Comparison of ENCODE assay signal across 9 cellular contexts in genomic region chr10:104291439-104291951, GRCh38. TPM values are rescaled to one million over a fixed set of nuclear protein-coding genes. Genes with fewer than 3 reads are reported as not detected.
DNase-seq lines count a peak whose midpoint lies in the region; ATAC-seq, FAIRE-seq and TF ChIP-seq lines count a peak whose summit lies in the region.
"Had no signal": no experiment of that assay in that cellular context is flagged by ENCODE, and none has a peak within 500 bp of the region (broad histone marks: within the 10 kb centered on the region; RNA-seq: fewer than 3 reads in every experiment).

No MANE protein-coding gene starts in this region.

- peak overlapping the region; percentile 83 for H2AFZ ChIP-seq in HepG2 (ENCODE audit: low read length)

- no TSS peak for BruUV-seq in HepG2 (replicated peaks; lab: Mats Ljungman, UMichigan)

- no peaks in the 10 kb centered on the region for H3K36me3 ChIP-seq in BJ (ENCODE audit: control insufficient read depth, insufficient read depth, low read length)
- H3K36me3 ChIP-seq in HepG2 (replicated peaks in 1 of 2; ENCODE audit: control insufficient read depth in 1 of 2, insufficient read depth in 2 of 2, low read length in 2 of 2) = no peaks in the 10 kb centered on the region

- in situ Hi-C loops in HepG2 (cut with HindIII; ENCODE audit: extremely low pct_ligation_motif_present, low pct_unique_long_range_greater_than_20kb) = no loop called here

- peak; percentile 34 for FAIRE-seq in HepG2 (lab: Jason Lieb, UNC)

- no peak overlapping the region for H3K4me3 Mint-ChIP-seq in chondrocyte (ENCODE audit: unreplicated experiment)

- TF ChIP-seq POLR2A in HepG2 (IDR thresholded peaks at IDR 0.05; ENCODE audit: insufficient read depth in 1 of 2, low read depth in 2 of 2, low read length in 2 of 2) = no peak

- intact Hi-C loops in HepG2 (cut with micrococcal nuclease; ENCODE audit: unreplicated experiment) = loop anchor here (1.0 kb wide), 1 partner anchor 59 kb away; no protein-coding TSS in a partner anchor

- 0 out of 4 replicates have a peak, but pooled peaks of 1 of the 2 experiments have one; percentile 6 for TF ChIP-seq EP300 in HepG2 (IDR thresholded peaks at IDR 0.05; ENCODE audit: low read depth in 2 of 2, low read length in 2 of 2)
- no peak for TF ChIP-seq EP300 in HepG2 (CRISPR knock-in tag; IDR thresholded peaks at IDR 0.05; ENCODE audit: borderline replicate concordance)

- H3K27me3 ChIP-seq in BJ (ENCODE audit: control insufficient read depth, insufficient read depth, low read length) (no peaks in the 10 kb centered on the region), HepG2 (ENCODE audit: control insufficient read depth in 1 of 2, insufficient read depth in 2 of 2, low read length in 2 of 2) (peaks cover 0 to 11% of the 10 kb centered on the region in 2 experiments; a peak in 2 of 5 replicates)

- H3K9me3 Mint-ChIP-seq in chondrocyte (ENCODE audit: low read depth) = no peaks in the 10 kb centered on the region

- peaks cover 19% of the 10 kb centered on the region for H3K4me1 Mint-ChIP-seq in chondrocyte (ENCODE audit: low read depth)

- CTCF ChIA-PET in BJ (lab: Yijun Ruan, JAX) = interaction anchor here (0.5 to 12.9 kb wide), 24 partner anchors 9 to 331 kb away, joined by 3 to 259 read pairs (median 7); partner anchors contain the start of genes CFAP58 and ITPRIP
- CTCF ChIA-PET in HepG2 (lab: Yijun Ruan, JAX; ENCODE audit: low intra/inter-chr PET ratio, low total read pairs) = interaction anchor here (0.8 to 3.4 kb wide), 8 partner anchors 11 to 289 kb away, joined by 4 to 42 read pairs (median 6); partner anchors contain the start of gene CFAP58

- no peaks in the 10 kb centered on the region for H3K9me3 ChIP-seq in HepG2 (ENCODE audit: low read length)

- H3K4me1 ChIP-seq in HepG2 (ENCODE audit: insufficient read depth, low read length) = peaks cover 49% of the 10 kb centered on the region

- TF ChIP-seq CTCF in BJ (IDR thresholded peaks at IDR 0.05; ENCODE audit: insufficient read depth, low read depth, low read length) (peak; percentile 100), chondrocyte (IDR thresholded peaks at IDR 0.05) (peak; percentile 99), HepG2 (CRISPR knock-in tag; IDR thresholded peaks at IDR 0.05) (peak; percentile 98)

- DNase-seq in BJ (ENCODE audit: low read depth) (no peak), NCI-H345 (lab: John Stamatoyannopoulos, UW) (peak; percentile 85), chondrocyte (ENCODE audit: low spot score) (peak; percentile 94), HepG2 (ENCODE audit: low spot score) (peak; percentile 78)
- DNase-seq in activated CD4-positive, alpha-beta T cell treated with anti-CD3 and anti-CD28 coated beads for 24 hours (ENCODE audit: low read depth in 2 of 2) = peak; percentile 86 to 87
- peak; percentile 75 to 83 (median 77) for DNase-seq in stimulated activated CD4-positive, alpha-beta T cell treated with anti-CD3 and anti-CD28 coated beads, TNF-alpha, amount 100 ng/mL, for 24 hours (ENCODE audit: low read depth in 3 of 3)

- no peaks in the 10 kb centered on the region for H4K20me1 ChIP-seq in HepG2 (ENCODE audit: insufficient read depth, low read length)

- POLR2A ChIA-PET in BJ (lab: Charles Lee) = no interaction called here
- POLR2A ChIA-PET in HepG2 (lab: Yijun Ruan, JAX) = no interaction called here

- peak; percentile 89 for TF ChIP-seq RAD21 in HepG2 (CRISPR knock-in tag; IDR thresholded peaks at IDR 0.05)

- no peaks in the 10 kb centered on the region for H3K79me2 ChIP-seq in HepG2 (ENCODE audit: insufficient read depth, low read length)

- peaks cover 27% of the 10 kb centered on the region for H3K27me3 Mint-ChIP-seq in chondrocyte (ENCODE audit: low read depth)

- H3K36me3 Mint-ChIP-seq in chondrocyte (ENCODE audit: low read depth) = no peaks in the 10 kb centered on the region

- H3K4me3 ChIP-seq in BJ (ENCODE audit: low read depth, low read length) = no peak overlapping the region
- peak overlapping the region in 2 of 3 experiments; percentile 15 to 31; a peak in 2 of 6 replicates for H3K4me3 ChIP-seq in HepG2 (replicated peaks in 1 of 3; ENCODE audit: insufficient read depth in 1 of 3, low read depth in 2 of 3, low read length in 3 of 3)

- ATAC-seq in GM19035 (IDR thresholded peaks at IDR 0.05; ENCODE audit: unreplicated experiment) (peak; percentile 99), HG03175 (IDR thresholded peaks at IDR 0.05; ENCODE audit: unreplicated experiment) (peak; percentile 99), HepG2 (peak; percentile 82)

- WGBS in HepG2 (ENCODE audit: low lambda C conversion rate) = 0% methylated on average over 5 of the region's 26 CpGs

- H3K27ac Mint-ChIP-seq in chondrocyte (ENCODE audit: unreplicated experiment) = no peak overlapping the region

- peak overlapping the region; percentile 47; the same call in 1 of the 2 replicates for H3K9ac ChIP-seq in HepG2 (ENCODE audit: insufficient read depth, low read depth, low read length)

- peak overlapping the region; percentile 86 for H3K4me2 ChIP-seq in HepG2 (ENCODE audit: low read depth, low read length)

- H3K27ac ChIP-seq in HepG2 (ENCODE audit: extremely low read length, insufficient read depth, low read length) = no peak overlapping the region

RNA-seq across cellular contexts. Expression of gene GSTO2, which starts 22.5 kb away (rescaled TPM):
- polyA plus RNA-seq in BJ (2011; rRNA removed) (4.9 and 7.0 TPM in 2 replicates), HepG2 (2011; rRNA removed) (5.8 and 7.9 TPM in 2 replicates)
- polyA minus RNA-seq in BJ (2011; rRNA and poly(A)+ RNA removed) = 2.5 and 2.9 TPM in 2 replicates
- total RNA-seq in chondrocyte (0.28 to 0.73 TPM (median 0.32 TPM) in 3 replicates), HepG2 (2016; rRNA removed; fragmentation: Illumina TruSeq; extraction: Trizol) (2.1 and 3.4 TPM in 2 replicates)
- total RNA-seq in HepG2 (2016; cell fraction: cytosol; rRNA removed; fragmentation: Illumina TruSeq; extraction: Trizol; ENCODE audit: low read depth) = 0.61 and 0.97 TPM in 2 replicates
- 1.9 and 2.5 TPM in 2 replicates for total RNA-seq in HepG2 (2016; cell fraction: insoluble cytoplasmic fraction; rRNA removed; fragmentation: Illumina TruSeq; extraction: Trizol)
- 1.3 and 2.6 TPM in 2 replicates for total RNA-seq in HepG2 (2016; cell fraction: membrane; rRNA removed; fragmentation: Illumina TruSeq; extraction: Trizol)
- total RNA-seq in HepG2 (2016; cell fraction: nucleus; rRNA removed; fragmentation: Illumina TruSeq; extraction: Trizol) = 2.4 and 3.2 TPM in 2 replicates
- polyA plus RNA-seq in HepG2 (2011; cell fraction: cytosol; rRNA removed) = 5.4 TPM in 2 replicates
- polyA plus RNA-seq in HepG2 (2011; cell fraction: nucleus; rRNA removed) = 3.2 and 4.7 TPM in 2 replicates
- 2.1 and 4.2 TPM in 2 replicates for polyA plus RNA-seq in HepG2 (2012)
- polyA plus RNA-seq in HepG2 (2016; cell fraction: cytosol; fragmentation: Illumina TruSeq; extraction: Trizol; ENCODE audit: low read depth) = 1.1 and 1.5 TPM in 2 replicates
- 1.4 and 1.8 TPM in 2 replicates for polyA plus RNA-seq in HepG2 (2016; cell fraction: insoluble cytoplasmic fraction; fragmentation: Illumina TruSeq; extraction: Trizol; ENCODE audit: low read depth)
- polyA plus RNA-seq in HepG2 (2016; cell fraction: membrane; fragmentation: Illumina TruSeq; extraction: Trizol; ENCODE audit: low read depth) = 1.1 and 1.6 TPM in 2 replicates
- polyA plus RNA-seq in HepG2 (2016; cell fraction: nucleus; fragmentation: Illumina TruSeq; extraction: Trizol; ENCODE audit: insufficient read depth, low read depth) = 1.4 and 2.0 TPM in 2 replicates
- 4.8 and 5.9 TPM in 2 replicates for polyA minus RNA-seq in HepG2 (2011; rRNA and poly(A)+ RNA removed; ENCODE audit: low replicate concordance)
- 0.99 and 3.0 TPM in 2 replicates for polyA minus RNA-seq in HepG2 (2011; cell fraction: cytosol; rRNA and poly(A)+ RNA removed)
- 5.6 and 8.6 TPM in 2 replicates for polyA minus RNA-seq in HepG2 (2011; cell fraction: nucleus; rRNA and poly(A)+ RNA removed)

RNA-seq across cellular contexts. Expression of gene GSTO1, which starts 36.8 kb away (rescaled TPM):
- polyA plus RNA-seq in BJ (2011; rRNA removed) (79.3 and 149 TPM in 2 replicates), HepG2 (2011; rRNA removed) (152 and 228 TPM in 2 replicates)
- polyA minus RNA-seq in BJ (2011; rRNA and poly(A)+ RNA removed) = 29.9 and 36.8 TPM in 2 replicates
- total RNA-seq in chondrocyte (57.0 to 78.2 TPM (median 61.8 TPM) in 3 replicates), HepG2 (2016; rRNA removed; fragmentation: Illumina TruSeq; extraction: Trizol) (300 and 418 TPM in 2 replicates)
- total RNA-seq in HepG2 (2016; cell fraction: cytosol; rRNA removed; fragmentation: Illumina TruSeq; extraction: Trizol; ENCODE audit: low read depth) = 151 and 179 TPM in 2 replicates
- total RNA-seq in HepG2 (2016; cell fraction: insoluble cytoplasmic fraction; rRNA removed; fragmentation: Illumina TruSeq; extraction: Trizol) = 301 and 437 TPM in 2 replicates
- total RNA-seq in HepG2 (2016; cell fraction: membrane; rRNA removed; fragmentation: Illumina TruSeq; extraction: Trizol) = 192 and 211 TPM in 2 replicates
- 110 and 113 TPM in 2 replicates for total RNA-seq in HepG2 (2016; cell fraction: nucleus; rRNA removed; fragmentation: Illumina TruSeq; extraction: Trizol)
- 147 and 153 TPM in 2 replicates for polyA plus RNA-seq in HepG2 (2011; cell fraction: cytosol; rRNA removed)
- polyA plus RNA-seq in HepG2 (2011; cell fraction: nucleus; rRNA removed) = 37.4 and 37.5 TPM in 2 replicates
- polyA plus RNA-seq in HepG2 (2012) = 165 and 247 TPM in 2 replicates
- 177 and 202 TPM in 2 replicates for polyA plus RNA-seq in HepG2 (2016; cell fraction: cytosol; fragmentation: Illumina TruSeq; extraction: Trizol; ENCODE audit: low read depth)
- 365 and 402 TPM in 2 replicates for polyA plus RNA-seq in HepG2 (2016; cell fraction: insoluble cytoplasmic fraction; fragmentation: Illumina TruSeq; extraction: Trizol; ENCODE audit: low read depth)
- 152 and 182 TPM in 2 replicates for polyA plus RNA-seq in HepG2 (2016; cell fraction: membrane; fragmentation: Illumina TruSeq; extraction: Trizol; ENCODE audit: low read depth)
- 148 and 165 TPM in 2 replicates for polyA plus RNA-seq in HepG2 (2016; cell fraction: nucleus; fragmentation: Illumina TruSeq; extraction: Trizol; ENCODE audit: insufficient read depth, low read depth)
- polyA minus RNA-seq in HepG2 (2011; rRNA and poly(A)+ RNA removed; ENCODE audit: low replicate concordance) = 30.9 and 42.9 TPM in 2 replicates
- 56.1 and 62.9 TPM in 2 replicates for polyA minus RNA-seq in HepG2 (2011; cell fraction: cytosol; rRNA and poly(A)+ RNA removed)
- polyA minus RNA-seq in HepG2 (2011; cell fraction: nucleus; rRNA and poly(A)+ RNA removed) = 58.7 and 65.3 TPM in 2 replicates

RNA-seq across cellular contexts. Expression of gene ITPRIP, which starts 46.8 kb away (rescaled TPM):
- polyA plus RNA-seq in BJ (2011; rRNA removed) (24.4 and 33.6 TPM in 2 replicates), HepG2 (2011; rRNA removed) (2.8 and 3.0 TPM in 2 replicates)
- 25.3 and 28.0 TPM in 2 replicates for polyA minus RNA-seq in BJ (2011; rRNA and poly(A)+ RNA removed)
- total RNA-seq in chondrocyte (10.3 to 14.5 TPM (median 14.1 TPM) in 3 replicates), HepG2 (2016; rRNA removed; fragmentation: Illumina TruSeq; extraction: Trizol) (0.58 and 1.00 TPM in 2 replicates)
- 0.09 and 0.10 TPM in 2 replicates for total RNA-seq in HepG2 (2016; cell fraction: cytosol; rRNA removed; fragmentation: Illumina TruSeq; extraction: Trizol; ENCODE audit: low read depth)
- total RNA-seq in HepG2 (2016; cell fraction: insoluble cytoplasmic fraction; rRNA removed; fragmentation: Illumina TruSeq; extraction: Trizol) = 0.55 and 1.0 TPM in 2 replicates
- total RNA-seq in HepG2 (2016; cell fraction: membrane; rRNA removed; fragmentation: Illumina TruSeq; extraction: Trizol) = 0.38 and 0.53 TPM in 2 replicates
- total RNA-seq in HepG2 (2016; cell fraction: nucleus; rRNA removed; fragmentation: Illumina TruSeq; extraction: Trizol) = 1.4 and 2.2 TPM in 2 replicates
- 2.7 and 3.0 TPM in 2 replicates for polyA plus RNA-seq in HepG2 (2011; cell fraction: cytosol; rRNA removed)
- 4.0 and 5.2 TPM in 2 replicates for polyA plus RNA-seq in HepG2 (2011; cell fraction: nucleus; rRNA removed)
- polyA plus RNA-seq in HepG2 (2012) = 1.5 and 2.5 TPM in 2 replicates
- 0.14 and 0.15 TPM in 2 replicates for polyA plus RNA-seq in HepG2 (2016; cell fraction: cytosol; fragmentation: Illumina TruSeq; extraction: Trizol; ENCODE audit: low read depth)
- 0.71 and 1.0 TPM in 2 replicates for polyA plus RNA-seq in HepG2 (2016; cell fraction: insoluble cytoplasmic fraction; fragmentation: Illumina TruSeq; extraction: Trizol; ENCODE audit: low read depth)
- 0.26 and 0.37 TPM in 2 replicates for polyA plus RNA-seq in HepG2 (2016; cell fraction: membrane; fragmentation: Illumina TruSeq; extraction: Trizol; ENCODE audit: low read depth)
- 3.0 and 3.4 TPM in 2 replicates for polyA plus RNA-seq in HepG2 (2016; cell fraction: nucleus; fragmentation: Illumina TruSeq; extraction: Trizol; ENCODE audit: insufficient read depth, low read depth)
- 12.8 and 29.6 TPM in 2 replicates for polyA minus RNA-seq in HepG2 (2011; rRNA and poly(A)+ RNA removed; ENCODE audit: low replicate concordance)
- polyA minus RNA-seq in HepG2 (2011; cell fraction: cytosol; rRNA and poly(A)+ RNA removed) = 3.2 and 4.6 TPM in 2 replicates
- polyA minus RNA-seq in HepG2 (2011; cell fraction: nucleus; rRNA and poly(A)+ RNA removed) = 9.7 and 10.7 TPM in 2 replicates

RNA-seq across cellular contexts. Expression of gene CFAP43, which starts 59.3 kb away (rescaled TPM):
- polyA plus RNA-seq in BJ (2011; rRNA removed) = 0.05 and 0.11 TPM in 2 replicates
- polyA minus RNA-seq in BJ (2011; rRNA and poly(A)+ RNA removed) = 0.15 TPM in 1 of 2 replicates, not detected in the other
- 0.15 to 0.17 TPM in 2 of 3 replicates, not detected in the other for total RNA-seq in chondrocyte
- 0.24 and 0.46 TPM in 2 replicates for total RNA-seq in HepG2 (2016; rRNA removed; fragmentation: Illumina TruSeq; extraction: Trizol)
- total RNA-seq in HepG2 (2016; cell fraction: cytosol; rRNA removed; fragmentation: Illumina TruSeq; extraction: Trizol; ENCODE audit: low read depth) = 0.40 and 0.53 TPM in 2 replicates
- 0.65 and 0.67 TPM in 2 replicates for total RNA-seq in HepG2 (2016; cell fraction: insoluble cytoplasmic fraction; rRNA removed; fragmentation: Illumina TruSeq; extraction: Trizol)
- total RNA-seq in HepG2 (2016; cell fraction: membrane; rRNA removed; fragmentation: Illumina TruSeq; extraction: Trizol) = 0.43 and 0.65 TPM in 2 replicates
- total RNA-seq in HepG2 (2016; cell fraction: nucleus; rRNA removed; fragmentation: Illumina TruSeq; extraction: Trizol) = 0.69 and 1.0 TPM in 2 replicates
- 0.16 and 0.38 TPM in 2 replicates for polyA plus RNA-seq in HepG2 (2011; rRNA removed)
- 0.13 and 0.18 TPM in 2 replicates for polyA plus RNA-seq in HepG2 (2011; cell fraction: cytosol; rRNA removed)
- polyA plus RNA-seq in HepG2 (2011; cell fraction: nucleus; rRNA removed) = 0.45 and 0.83 TPM in 2 replicates
- polyA plus RNA-seq in HepG2 (2012) = 0.17 and 0.30 TPM in 2 replicates
- polyA plus RNA-seq in HepG2 (2016; cell fraction: cytosol; fragmentation: Illumina TruSeq; extraction: Trizol; ENCODE audit: low read depth) = 0.80 and 0.89 TPM in 2 replicates
- 0.76 and 0.78 TPM in 2 replicates for polyA plus RNA-seq in HepG2 (2016; cell fraction: insoluble cytoplasmic fraction; fragmentation: Illumina TruSeq; extraction: Trizol; ENCODE audit: low read depth)
- polyA plus RNA-seq in HepG2 (2016; cell fraction: membrane; fragmentation: Illumina TruSeq; extraction: Trizol; ENCODE audit: low read depth) = 0.47 and 0.61 TPM in 2 replicates
- 0.81 and 1.2 TPM in 2 replicates for polyA plus RNA-seq in HepG2 (2016; cell fraction: nucleus; fragmentation: Illumina TruSeq; extraction: Trizol; ENCODE audit: insufficient read depth, low read depth)
- 0.12 and 0.26 TPM in 2 replicates for polyA minus RNA-seq in HepG2 (2011; rRNA and poly(A)+ RNA removed; ENCODE audit: low replicate concordance)
- 0.30 TPM in 1 of 2 replicates, not detected in the other for polyA minus RNA-seq in HepG2 (2011; cell fraction: cytosol; rRNA and poly(A)+ RNA removed)
- polyA minus RNA-seq in HepG2 (2011; cell fraction: nucleus; rRNA and poly(A)+ RNA removed) = 0.90 and 1.2 TPM in 2 replicates
- total RNA-seq: T-helper 2 cell treated with Interferon-gamma antibody and Interleukin-4, amounts not matched to agents 100 ng/mL and 5 ng/mL, for 36 hours had no signal
